1 cellular context compared by ENCODE assay signal in the genomic region with DNA sequence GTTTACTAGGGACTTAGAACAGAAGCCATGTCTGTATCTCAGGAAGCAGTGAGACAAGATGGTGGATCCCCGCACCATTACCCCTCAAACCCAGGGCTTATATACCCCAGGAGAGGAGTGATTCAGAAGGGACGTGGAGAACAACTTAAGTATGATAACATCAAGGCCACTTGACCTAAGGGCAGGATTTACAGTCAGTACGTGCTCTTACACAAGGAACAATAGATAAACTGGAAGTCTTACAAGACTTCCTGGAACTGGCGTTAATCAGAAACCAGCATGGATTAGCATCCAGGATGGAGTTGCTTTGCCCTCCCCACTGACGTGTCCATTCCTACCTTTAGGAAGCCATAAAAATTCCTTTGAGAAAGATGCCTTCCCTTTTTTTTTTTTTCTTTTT.
TF ChIP-seq lines count a peak whose summit lies in the region.

No MANE protein-coding gene starts in this region.

TF ChIP-seq in HepG2, 621 proteins besides CTCF, POLR2A, EP300 and RAD21 (continued from another document):
- TF ChIP-seq RFX5 (IDR thresholded peaks at IDR 0.05; ENCODE audit: low read depth, low read length) (no peak), ZNF816 (CRISPR knock-in tag; IDR thresholded peaks at IDR 0.05; ENCODE audit: borderline replicate concordance) (no peak), TSC22D2 (CRISPR knock-in tag; IDR thresholded peaks at IDR 0.05; ENCODE audit: borderline replicate concordance) (no peak), ZNF780A (CRISPR knock-in tag; IDR thresholded peaks at IDR 0.05) (no peak), ZNF12 (CRISPR knock-in tag; IDR thresholded peaks at IDR 0.05) (no peak), ZNF724P (CRISPR knock-in tag; IDR thresholded peaks at IDR 0.05; ENCODE audit: borderline replicate concordance) (no peak), MLLT10 (CRISPR knock-in tag; IDR thresholded peaks at IDR 0.05) (no peak), RFXAP (CRISPR knock-in tag; IDR thresholded peaks at IDR 0.05; ENCODE audit: borderline replicate concordance) (no peak), U2AF2 (IDR thresholded peaks at IDR 0.05; ENCODE audit: low read depth, low read length) (no peak), HMG20B (CRISPR knock-in tag; conservative IDR thresholded peaks at IDR 0.05) (no peak), SP5 (CRISPR knock-in tag; IDR thresholded peaks at IDR 0.05; ENCODE audit: borderline replicate concordance, low read depth) (no peak), FOXC1 (CRISPR knock-in tag; IDR thresholded peaks at IDR 0.05; ENCODE audit: borderline replicate concordance) (no peak), MTA1 (CRISPR knock-in tag; IDR thresholded peaks at IDR 0.05; ENCODE audit: borderline replicate concordance) (no peak), RBAK (CRISPR knock-in tag; IDR thresholded peaks at IDR 0.05) (no peak), ATF7 (IDR thresholded peaks at IDR 0.05) (no peak), ATF7 (CRISPR knock-in tag; IDR thresholded peaks at IDR 0.05) (no peak)
- TF ChIP-seq, protein P1, sequence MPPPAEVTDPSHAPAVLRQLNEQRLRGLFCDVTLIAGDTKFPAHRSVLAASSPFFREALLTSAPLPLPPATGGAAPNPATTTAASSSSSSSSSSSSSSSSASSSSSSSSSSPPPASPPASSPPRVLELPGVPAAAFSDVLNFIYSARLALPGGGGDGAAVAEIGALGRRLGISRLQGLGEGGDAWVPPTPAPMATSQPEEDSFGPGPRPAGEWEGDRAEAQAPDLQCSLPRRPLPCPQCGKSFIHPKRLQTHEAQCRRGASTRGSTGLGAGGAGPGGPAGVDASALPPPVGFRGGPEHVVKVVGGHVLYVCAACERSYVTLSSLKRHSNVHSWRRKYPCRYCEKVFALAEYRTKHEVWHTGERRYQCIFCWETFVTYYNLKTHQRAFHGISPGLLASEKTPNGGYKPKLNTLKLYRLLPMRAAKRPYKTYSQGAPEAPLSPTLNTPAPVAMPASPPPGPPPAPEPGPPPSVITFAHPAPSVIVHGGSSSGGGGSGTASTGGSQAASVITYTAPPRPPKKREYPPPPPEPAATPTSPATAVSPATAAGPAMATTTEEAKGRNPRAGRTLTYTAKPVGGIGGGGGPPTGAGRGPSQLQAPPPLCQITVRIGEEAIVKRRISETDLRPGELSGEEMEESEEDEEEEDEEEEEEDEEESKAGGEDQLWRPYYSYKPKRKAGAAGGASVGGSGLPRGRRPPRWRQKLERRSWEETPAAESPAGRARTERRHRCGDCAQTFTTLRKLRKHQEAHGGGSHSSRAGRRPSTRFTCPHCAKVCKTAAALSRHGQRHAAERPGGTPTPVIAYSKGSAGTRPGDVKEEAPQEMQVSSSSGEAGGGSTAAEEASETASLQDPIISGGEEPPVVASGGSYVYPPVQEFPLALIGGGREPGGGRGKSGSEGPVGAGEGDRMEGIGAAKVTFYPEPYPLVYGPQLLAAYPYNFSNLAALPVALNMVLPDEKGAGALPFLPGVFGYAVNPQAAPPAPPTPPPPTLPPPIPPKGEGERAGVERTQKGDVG (CRISPR knock-in tag; IDR thresholded peaks at IDR 0.05; ENCODE audit: borderline replicate concordance): no peak
- TF ChIP-seq, protein P2, sequence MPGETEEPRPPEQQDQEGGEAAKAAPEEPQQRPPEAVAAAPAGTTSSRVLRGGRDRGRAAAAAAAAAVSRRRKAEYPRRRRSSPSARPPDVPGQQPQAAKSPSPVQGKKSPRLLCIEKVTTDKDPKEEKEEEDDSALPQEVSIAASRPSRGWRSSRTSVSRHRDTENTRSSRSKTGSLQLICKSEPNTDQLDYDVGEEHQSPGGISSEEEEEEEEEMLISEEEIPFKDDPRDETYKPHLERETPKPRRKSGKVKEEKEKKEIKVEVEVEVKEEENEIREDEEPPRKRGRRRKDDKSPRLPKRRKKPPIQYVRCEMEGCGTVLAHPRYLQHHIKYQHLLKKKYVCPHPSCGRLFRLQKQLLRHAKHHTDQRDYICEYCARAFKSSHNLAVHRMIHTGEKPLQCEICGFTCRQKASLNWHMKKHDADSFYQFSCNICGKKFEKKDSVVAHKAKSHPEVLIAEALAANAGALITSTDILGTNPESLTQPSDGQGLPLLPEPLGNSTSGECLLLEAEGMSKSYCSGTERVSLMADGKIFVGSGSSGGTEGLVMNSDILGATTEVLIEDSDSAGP (CRISPR knock-in tag; IDR thresholded peaks at IDR 0.05; ENCODE audit: borderline replicate concordance): no peak
- TF ChIP-seq, protein P3, sequence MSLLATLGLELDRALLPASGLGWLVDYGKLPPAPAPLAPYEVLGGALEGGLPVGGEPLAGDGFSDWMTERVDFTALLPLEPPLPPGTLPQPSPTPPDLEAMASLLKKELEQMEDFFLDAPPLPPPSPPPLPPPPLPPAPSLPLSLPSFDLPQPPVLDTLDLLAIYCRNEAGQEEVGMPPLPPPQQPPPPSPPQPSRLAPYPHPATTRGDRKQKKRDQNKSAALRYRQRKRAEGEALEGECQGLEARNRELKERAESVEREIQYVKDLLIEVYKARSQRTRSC (CRISPR knock-in tag; IDR thresholded peaks at IDR 0.05; ENCODE audit: low read depth): no peak
- TF ChIP-seq, protein P4, sequence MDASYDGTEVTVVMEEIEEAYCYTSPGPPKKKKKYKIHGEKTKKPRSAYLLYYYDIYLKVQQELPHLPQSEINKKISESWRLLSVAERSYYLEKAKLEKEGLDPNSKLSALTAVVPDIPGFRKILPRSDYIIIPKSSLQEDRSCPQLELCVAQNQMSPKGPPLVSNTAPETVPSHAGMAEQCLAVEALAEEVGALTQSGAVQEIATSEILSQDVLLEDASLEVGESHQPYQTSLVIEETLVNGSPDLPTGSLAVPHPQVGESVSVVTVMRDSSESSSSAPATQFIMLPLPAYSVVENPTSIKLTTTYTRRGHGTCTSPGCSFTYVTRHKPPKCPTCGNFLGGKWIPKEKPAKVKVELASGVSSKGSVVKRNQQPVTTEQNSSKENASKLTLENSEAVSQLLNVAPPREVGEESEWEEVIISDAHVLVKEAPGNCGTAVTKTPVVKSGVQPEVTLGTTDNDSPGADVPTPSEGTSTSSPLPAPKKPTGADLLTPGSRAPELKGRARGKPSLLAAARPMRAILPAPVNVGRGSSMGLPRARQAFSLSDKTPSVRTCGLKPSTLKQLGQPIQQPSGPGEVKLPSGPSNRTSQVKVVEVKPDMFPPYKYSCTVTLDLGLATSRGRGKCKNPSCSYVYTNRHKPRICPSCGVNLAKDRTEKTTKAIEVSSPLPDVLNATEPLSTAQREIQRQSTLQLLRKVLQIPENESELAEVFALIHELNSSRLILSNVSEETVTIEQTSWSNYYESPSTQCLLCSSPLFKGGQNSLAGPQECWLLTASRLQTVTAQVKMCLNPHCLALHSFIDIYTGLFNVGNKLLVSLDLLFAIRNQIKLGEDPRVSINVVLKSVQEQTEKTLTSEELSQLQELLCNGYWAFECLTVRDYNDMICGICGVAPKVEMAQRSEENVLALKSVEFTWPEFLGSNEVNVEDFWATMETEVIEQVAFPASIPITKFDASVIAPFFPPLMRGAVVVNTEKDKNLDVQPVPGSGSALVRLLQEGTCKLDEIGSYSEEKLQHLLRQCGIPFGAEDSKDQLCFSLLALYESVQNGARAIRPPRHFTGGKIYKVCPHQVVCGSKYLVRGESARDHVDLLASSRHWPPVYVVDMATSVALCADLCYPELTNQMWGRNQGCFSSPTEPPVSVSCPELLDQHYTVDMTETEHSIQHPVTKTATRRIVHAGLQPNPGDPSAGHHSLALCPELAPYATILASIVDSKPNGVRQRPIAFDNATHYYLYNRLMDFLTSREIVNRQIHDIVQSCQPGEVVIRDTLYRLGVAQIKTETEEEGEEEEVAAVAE (CRISPR knock-in tag; IDR thresholded peaks at IDR 0.05; ENCODE audit: borderline replicate concordance): no peak
TF ChIP-seq in HepG2: peak in this region for 0.
